8 cellular contexts compared by ENCODE assay signal in the genomic region with DNA sequence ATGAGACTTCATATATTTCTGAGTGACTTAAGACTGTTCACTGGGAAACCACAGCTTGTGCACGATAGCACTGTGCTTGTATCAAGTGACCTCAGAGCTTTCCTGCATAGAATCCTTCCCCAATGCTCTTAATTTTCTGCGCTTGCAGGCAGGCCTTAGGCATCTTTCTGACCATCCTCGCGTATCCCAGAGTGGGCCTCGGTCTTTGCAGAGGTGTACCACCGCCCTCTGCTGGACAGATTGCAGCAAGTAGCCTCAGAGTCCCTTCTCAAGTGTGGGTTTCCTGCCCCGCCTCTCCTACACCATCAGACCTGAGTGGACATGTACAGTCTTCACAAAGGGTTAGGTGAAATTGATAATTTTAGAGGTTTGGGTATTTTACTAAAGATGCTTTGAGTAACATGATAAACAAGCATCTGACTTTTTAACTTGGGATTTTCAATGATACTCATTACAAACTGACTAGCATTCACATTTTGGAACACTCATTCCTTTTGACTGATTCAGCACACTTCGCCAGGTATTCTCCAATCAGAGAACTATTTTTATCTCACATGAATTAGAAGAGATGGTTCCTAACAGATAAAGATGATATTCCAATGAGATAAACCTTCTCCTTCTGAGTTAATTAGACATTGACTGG.
DNase-seq lines count a peak whose midpoint lies in the region; ATAC-seq and TF ChIP-seq lines count a peak whose summit lies in the region.

No MANE protein-coding gene starts in this region.

- H3K4me3 ChIP-seq in trophoblast cell (ENCODE audit: low read depth, low read length) (no peak overlapping the region), upper lobe of right lung (no peak overlapping the region)

- H2AFZ ChIP-seq in trophoblast cell (ENCODE audit: insufficient read depth, low read length, poor library complexity) = no peak overlapping the region

- H3K9me3 ChIP-seq in trophoblast cell (ENCODE audit: insufficient read depth, low read depth, low read length) (peaks cover 2% of the 10 kb centered on the region), upper lobe of right lung (no peaks in the 10 kb centered on the region)

- H3K27me3 ChIP-seq in trophoblast cell (ENCODE audit: insufficient read depth, low read length) (no peaks in the 10 kb centered on the region), upper lobe of right lung (no peaks in the 10 kb centered on the region)

- H3K23ac ChIP-seq in trophoblast cell (ENCODE audit: low read length) = no peak overlapping the region

- TF ChIP-seq CTCF in GM10248 (IDR thresholded peaks at IDR 0.05; ENCODE audit: control extremely low read depth, extremely low read depth, low read depth, missing control alignments) (peak; percentile 87), upper lobe of right lung (IDR thresholded peaks at IDR 0.05) (peak; percentile 93)

- no peak overlapping the region for H3K4me3 Mint-ChIP-seq in activated naive CD4-positive, alpha-beta T cell treated with anti-CD3 and anti-CD28 coated beads for 36 hours

- H3K4me1 ChIP-seq in trophoblast cell (ENCODE audit: control insufficient read depth in 1 of 2, insufficient read depth in 2 of 2, low read length in 2 of 2) = no peaks in the 10 kb centered on the region
- no peaks in the 10 kb centered on the region for H3K4me1 ChIP-seq in upper lobe of right lung

- H3K79me1 ChIP-seq in trophoblast cell (ENCODE audit: low read length) = peaks cover 2% of the 10 kb centered on the region

- H3K27ac ChIP-seq in trophoblast cell (ENCODE audit: low read depth, low read length) (no peak overlapping the region), upper lobe of right lung (no peak overlapping the region)

- no peak overlapping the region for H2BK5ac ChIP-seq in trophoblast cell (ENCODE audit: low read depth, low read length, poor library complexity)

- no peak overlapping the region for H3K18ac ChIP-seq in trophoblast cell (ENCODE audit: low read length)

- no peak overlapping the region for H3K27ac Mint-ChIP-seq in activated naive CD4-positive, alpha-beta T cell treated with anti-CD3 and anti-CD28 coated beads for 36 hours

- H3K36me3 ChIP-seq in trophoblast cell (ENCODE audit: control insufficient read depth in 1 of 2, insufficient read depth in 2 of 2, low read length in 2 of 2) (no peaks in the 10 kb centered on the region), upper lobe of right lung (no peaks in the 10 kb centered on the region)

- H2AK5ac ChIP-seq in trophoblast cell (ENCODE audit: low read length) = no peak overlapping the region

- no peak overlapping the region for H2BK12ac ChIP-seq in trophoblast cell (ENCODE audit: low read length)

- no peaks in the 10 kb centered on the region for H3K79me2 ChIP-seq in trophoblast cell (ENCODE audit: control insufficient read depth, insufficient read depth, low read length, poor library complexity)

- no peak overlapping the region for H3K14ac ChIP-seq in trophoblast cell (ENCODE audit: low read length)

- H3K4ac ChIP-seq in trophoblast cell (ENCODE audit: low read depth, low read length) = no peak overlapping the region

- peaks cover 6% of the 10 kb centered on the region for H3K9me3 Mint-ChIP-seq in activated naive CD4-positive, alpha-beta T cell treated with anti-CD3 and anti-CD28 coated beads for 36 hours

- H2BK120ac ChIP-seq in trophoblast cell (ENCODE audit: insufficient read depth, low read length, poor library complexity) = no peak overlapping the region

- POLR2A ChIA-PET in GM10248 (lab: Yijun Ruan, JAX) = no interaction called here

- H3K4me1 Mint-ChIP-seq in activated naive CD4-positive, alpha-beta T cell treated with anti-CD3 and anti-CD28 coated beads for 36 hours (ENCODE audit: low read depth) = peaks cover 27% of the 10 kb centered on the region

- H4K12ac ChIP-seq in trophoblast cell (ENCODE audit: low read depth, low read length) = no peak overlapping the region

- intact Hi-C loops in activated naive CD4-positive, alpha-beta T cell treated with anti-CD3 and anti-CD28 coated beads for 36 hours (cut with micrococcal nuclease) = loop anchor here (1.0 to 10.0 kb wide), 11 partner anchors 60 to 1226 kb away; no protein-coding TSS in a partner anchor
- intact Hi-C loops in upper lobe of right lung (cut with DNase I) = loop anchor here (5.0 kb wide), 1 partner anchor 621 kb away; no protein-coding TSS in a partner anchor

- no peak overlapping the region for H3K9ac ChIP-seq in trophoblast cell (ENCODE audit: low read length)

- peak; percentile 58 for DNase-seq in GM10248 (ENCODE audit: extremely low spot score)
- peak; percentile 71 for DNase-seq in HCEC 1CT
- peak; percentile 75 for DNase-seq in M059J (ENCODE audit: low read depth)
- peak; percentile 86 for DNase-seq in SK-N-DZ (ENCODE audit: low spot score)
- peak; percentile 89 for DNase-seq in activated naive CD4-positive, alpha-beta T cell treated with anti-CD3 and anti-CD28 coated beads for 36 hours
- peak; percentile 86 for DNase-seq in glomerular visceral epithelial cell (ENCODE audit: extremely low spot score)
- DNase-seq in trophoblast cell = peak; percentile 91 to 97
- peak; percentile 88 for DNase-seq in upper lobe of right lung

- CTCF ChIA-PET in GM10248 (lab: Yijun Ruan, JAX) = interaction anchor here (0.5 to 2.0 kb wide), 40 partner anchors 9 to 1225 kb away, joined by 3 to 13 read pairs (median 4); partner anchors contain the start of gene NRIP1
- CTCF ChIA-PET in activated naive CD4-positive, alpha-beta T cell treated with anti-CD3 and anti-CD28 coated beads for 36 hours (lab: Charles Lee) = interaction anchor here (0.6 to 4.2 kb wide), 34 partner anchors 9 to 1100 kb away, joined by 3 to 22 read pairs (median 4); partner anchors contain the start of gene HSPA13

- no peak overlapping the region for H4K8ac ChIP-seq in trophoblast cell (ENCODE audit: low read depth, low read length)

- no CpG with 5 or more reads among the region's 8 CpGs for WGBS in trophoblast cell (ENCODE audit: extremely low coverage, insufficient coverage, insufficient read length)

- H3K27me3 Mint-ChIP-seq in activated naive CD4-positive, alpha-beta T cell treated with anti-CD3 and anti-CD28 coated beads for 36 hours (ENCODE audit: low read depth) = no peaks in the 10 kb centered on the region

- H4K91ac ChIP-seq in trophoblast cell (ENCODE audit: low read depth, low read length) = no peak overlapping the region

- H3K4me2 ChIP-seq in trophoblast cell (ENCODE audit: low read length) = no peak overlapping the region

- H3K36me3 Mint-ChIP-seq in activated naive CD4-positive, alpha-beta T cell treated with anti-CD3 and anti-CD28 coated beads for 36 hours (ENCODE audit: low read depth) = no peaks in the 10 kb centered on the region

- peak; percentile 100 for ATAC-seq in upper lobe of right lung
